15 cellular contexts compared by ENCODE assay signal in the genomic region with DNA sequence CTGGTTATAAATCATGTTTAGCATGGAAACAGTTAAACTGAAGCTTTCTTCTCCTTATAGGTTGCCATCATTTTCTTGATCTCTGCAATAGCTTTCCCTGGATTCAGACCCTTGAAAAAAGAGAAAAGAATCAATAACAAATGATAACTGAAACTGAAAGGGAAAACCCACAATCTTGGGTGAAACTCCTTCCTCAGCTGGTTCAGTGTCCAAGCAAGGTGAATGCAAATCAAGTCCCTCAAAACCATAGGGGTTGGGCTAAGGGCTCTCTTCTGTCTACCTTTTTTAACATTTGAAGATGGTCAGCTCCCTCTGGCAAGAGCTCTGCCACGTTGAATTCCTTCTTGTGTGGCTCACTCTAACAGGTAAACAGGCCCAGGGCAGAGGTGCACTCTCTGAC. TPM values are rescaled to one million over a fixed set of nuclear protein-coding genes. Genes with fewer than 3 reads are reported as not detected.
DNase-seq lines count a peak whose midpoint lies in the region; ATAC-seq and FAIRE-seq lines count a peak whose summit lies in the region.
"Had no signal": no experiment of that assay in that cellular context is flagged by ENCODE, and none has a peak within 500 bp of the region (broad histone marks: within the 10 kb centered on the region; RNA-seq: fewer than 3 reads in every experiment).

No MANE protein-coding gene starts in this region.

- no peaks in the 10 kb centered on the region for H3K27me3 Mint-ChIP-seq in naive thymus-derived CD8-positive, alpha-beta T cell

- DNase-seq in RPMI8226 (peak; percentile 77), NCI-H1092 (lab: John Stamatoyannopoulos, UW) (no peak), NCI-H510A treated with DMSO at 0.1 percent for 48 hours (lab: John Stamatoyannopoulos, UW) (no peak), globus pallidus (ENCODE audit: low spot score) (no peak)
- DNase-seq in naive thymus-derived CD8-positive, alpha-beta T cell = no peak
- DNase-seq: colonic mucosa; erythroblast; midbrain; NCI-H1694; NCI-H446 treated with DMSO at 0.1 percent for 48 hours; small intestine; stimulated activated naive CD4-positive, alpha-beta T cell treated with Interleukin-2 at 50 U/mL for 16 hours had no signal

- peak; percentile 71 for FAIRE-seq in G401.6 (lab: Jason Lieb, UNC)
- FAIRE-seq: islet of Langerhans, small intestine had no signal

- peak overlapping the region in 6 of 10 donors; percentile 47 to 90 (median 63) for H3K27ac Mint-ChIP-seq in naive thymus-derived CD8-positive, alpha-beta T cell

- H3K4me3 Mint-ChIP-seq in naive thymus-derived CD8-positive, alpha-beta T cell = no peak overlapping the region

- no peaks in the 10 kb centered on the region for H3K9me3 Mint-ChIP-seq in naive thymus-derived CD8-positive, alpha-beta T cell

- H3K4me1 Mint-ChIP-seq in naive thymus-derived CD8-positive, alpha-beta T cell = peaks cover 0 to 6% (median 1%) of the 10 kb centered on the region in 4 donors

- peak; percentile 50 for ATAC-seq in GM18867 (IDR thresholded peaks at IDR 0.05; ENCODE audit: unreplicated experiment)
- no peak for ATAC-seq in naive thymus-derived CD8-positive, alpha-beta T cell

- POLR2A ChIA-PET in naive thymus-derived CD8-positive, alpha-beta T cell (lab: Charles Lee) = no interaction called here

- peaks cover 0 to 61% (median 6%) of the 10 kb centered on the region in 3 donors for H3K36me3 Mint-ChIP-seq in naive thymus-derived CD8-positive, alpha-beta T cell

RNA-seq across cellular contexts. Expression of gene ATP13A2, which starts 7.1 kb away (rescaled TPM):
- total RNA-seq in naive thymus-derived CD8-positive, alpha-beta T cell = 10 to 100 TPM; 44.3 to 44.4 TPM
- polyA plus RNA-seq in naive thymus-derived CD8-positive, alpha-beta T cell = 10 to 100 TPM; 21.6 to 43.7 (median 31.9) TPM

RNA-seq across cellular contexts. Expression of gene SDHB, which starts 35.0 kb away (rescaled TPM):
- total RNA-seq in naive thymus-derived CD8-positive, alpha-beta T cell = 10 to 100 TPM; 56.1 to 60.6 TPM
- polyA plus RNA-seq in naive thymus-derived CD8-positive, alpha-beta T cell = 100 to 1,000 TPM; 128 to 149 (median 129) TPM

RNA-seq across cellular contexts. Expression of gene MFAP2, which starts 38.4 kb away (rescaled TPM):
- total RNA-seq in naive thymus-derived CD8-positive, alpha-beta T cell = not detected
- polyA plus RNA-seq in naive thymus-derived CD8-positive, alpha-beta T cell = under 1 TPM in 1 of 3 donors, not detected in 2; 0.41 TPM
